8 cellular contexts compared by ENCODE assay signal in the genomic region with DNA sequence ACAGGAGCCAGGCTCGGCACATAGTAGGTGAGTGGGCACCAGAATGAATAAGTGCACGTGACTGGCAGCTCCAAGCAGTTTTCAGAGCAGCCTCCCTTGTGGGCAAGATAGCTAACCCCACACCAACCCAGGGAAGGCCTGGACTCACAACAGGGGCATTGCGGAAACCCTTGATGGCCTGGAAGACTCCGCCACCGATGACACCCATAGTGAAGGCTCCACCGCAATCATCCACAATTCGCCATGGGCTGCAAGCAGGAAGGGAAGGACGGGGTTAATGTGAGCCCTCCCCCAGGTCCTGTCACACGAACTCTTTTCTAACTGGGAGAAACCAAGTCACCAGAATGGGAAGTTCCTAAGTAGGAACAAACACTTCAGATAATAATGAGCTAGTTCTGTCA. TPM values are rescaled to one million over a fixed set of nuclear protein-coding genes. Genes with fewer than 3 reads are reported as not detected.
A peak's percentile ranks its signal among the peaks of the same experiment; 100 is the strongest.
DNase-seq lines count a peak whose midpoint lies in the region; ATAC-seq and TF ChIP-seq lines count a peak whose summit lies in the region.

No MANE protein-coding gene starts in this region.

- H3K27me3 ChIP-seq in WERI-Rb-1 (ENCODE audit: insufficient read depth, low read depth, severe bottlenecking) (peaks cover 7% of the 10 kb centered on the region), smooth muscle cell (ENCODE audit: low read depth) (no peaks in the 10 kb centered on the region)

- H4K20me1 ChIP-seq in smooth muscle cell (ENCODE audit: low read depth): peaks cover 5% of the 10 kb centered on the region

- TF ChIP-seq CTCF in WERI-Rb-1 (IDR thresholded peaks at IDR 0.05; ENCODE audit: low read depth, low read length): no peak
- TF ChIP-seq CTCF in glutamatergic neuron (IDR thresholded peaks at IDR 0.05; ENCODE audit: partially characterized antibody, unreplicated experiment): no peak
- no peak for TF ChIP-seq CTCF in smooth muscle cell (IDR thresholded peaks at IDR 0.05; ENCODE audit: borderline replicate concordance, insufficient read depth, poor library complexity, severe bottlenecking)

- peaks cover 16% of the 10 kb centered on the region for H3K36me3 Mint-ChIP-seq in activated naive CD4-positive, alpha-beta T cell treated with anti-CD3 and anti-CD28 coated beads, Interleukin-2, amount 10 ng/mL, durations not matched to agents 7 days and 5 days
- no peaks in the 10 kb centered on the region for H3K36me3 Mint-ChIP-seq in glutamatergic neuron (ENCODE audit: unreplicated experiment)

- no peaks in the 10 kb centered on the region for H3K9me3 Mint-ChIP-seq in activated naive CD4-positive, alpha-beta T cell treated with anti-CD3 and anti-CD28 coated beads, Interleukin-2, amount 10 ng/mL, durations not matched to agents 7 days and 5 days
- peaks cover 1% of the 10 kb centered on the region for H3K9me3 Mint-ChIP-seq in glutamatergic neuron (ENCODE audit: unreplicated experiment)

- peak overlapping the region; percentile 89 for H3K4me2 ChIP-seq in smooth muscle cell

- H3K4me3 ChIP-seq in WERI-Rb-1 (ENCODE audit: low read depth, low read length) (peak overlapping the region; percentile 82), smooth muscle cell (peak overlapping the region; percentile 67)

- peaks cover 37% of the 10 kb centered on the region for H3K4me1 Mint-ChIP-seq in activated naive CD4-positive, alpha-beta T cell treated with anti-CD3 and anti-CD28 coated beads, Interleukin-2, amount 10 ng/mL, durations not matched to agents 7 days and 5 days
- peaks cover 6% of the 10 kb centered on the region for H3K4me1 Mint-ChIP-seq in glutamatergic neuron (ENCODE audit: low read depth, unreplicated experiment)

- H3K9me3 ChIP-seq in WERI-Rb-1 (ENCODE audit: severe bottlenecking): no peaks in the 10 kb centered on the region
- no peaks in the 10 kb centered on the region for H3K9me3 ChIP-seq in smooth muscle cell (replicated peaks; ENCODE audit: low read depth)

- H3F3A ChIP-seq in smooth muscle cell (ENCODE audit: low read depth): no peaks in the 10 kb centered on the region

- H3K36me3 ChIP-seq in WERI-Rb-1 (peaks cover 24% of the 10 kb centered on the region), smooth muscle cell (ENCODE audit: low read depth) (no peaks in the 10 kb centered on the region)

- H3K4me1 ChIP-seq in smooth muscle cell (ENCODE audit: low read depth): peaks cover 5% of the 10 kb centered on the region

- peak overlapping the region; percentile 84 for H3K4me3 Mint-ChIP-seq in activated naive CD4-positive, alpha-beta T cell treated with anti-CD3 and anti-CD28 coated beads, Interleukin-2, amount 10 ng/mL, durations not matched to agents 7 days and 5 days
- H3K4me3 Mint-ChIP-seq in glutamatergic neuron (ENCODE audit: unreplicated experiment): peak overlapping the region; percentile 93

- H3K27me3 Mint-ChIP-seq in activated naive CD4-positive, alpha-beta T cell treated with anti-CD3 and anti-CD28 coated beads, Interleukin-2, amount 10 ng/mL, durations not matched to agents 7 days and 5 days: no peaks in the 10 kb centered on the region
- H3K27me3 Mint-ChIP-seq in glutamatergic neuron (ENCODE audit: unreplicated experiment): peaks cover 3% of the 10 kb centered on the region

- ATAC-seq in GM19395 (IDR thresholded peaks at IDR 0.05; ENCODE audit: unreplicated experiment) (no peak), esophagus mucosa (no peak)

- WGBS in smooth muscle cell (ENCODE audit: low lambda C conversion rate): 63% methylated on average over 9 of the region's 9 CpGs

- H3K27ac ChIP-seq in WERI-Rb-1 (peak overlapping the region; percentile 93), smooth muscle cell (ENCODE audit: low read depth) (peak overlapping the region; percentile 84)

- H2AFZ ChIP-seq in smooth muscle cell (ENCODE audit: low read depth): no peak overlapping the region

- CTCF ChIA-PET in activated naive CD4-positive, alpha-beta T cell treated with anti-CD3 and anti-CD28 coated beads, Interleukin-2, amount 10 ng/mL, durations not matched to agents 7 days and 5 days (lab: Charles Lee): interaction anchor here (1.0 kb wide), 1 partner anchor 50 kb away, joined by 3 read pairs; no protein-coding TSS in a partner anchor

- peak overlapping the region; percentile 87 for H3K9ac ChIP-seq in smooth muscle cell (ENCODE audit: low read depth)

- peak overlapping the region; percentile 97 for H3K27ac Mint-ChIP-seq in activated naive CD4-positive, alpha-beta T cell treated with anti-CD3 and anti-CD28 coated beads, Interleukin-2, amount 10 ng/mL, durations not matched to agents 7 days and 5 days
- peak overlapping the region; percentile 93 for H3K27ac Mint-ChIP-seq in glutamatergic neuron (ENCODE audit: unreplicated experiment)

- H3K79me2 ChIP-seq in smooth muscle cell (ENCODE audit: low read depth): peaks cover 3% of the 10 kb centered on the region

- DNase-seq in activated naive CD4-positive, alpha-beta T cell treated with anti-CD3 and anti-CD28 coated beads, Interleukin-2, amount 10 ng/mL, durations not matched to agents 7 days and 5 days: no peak
- DNase-seq in activated naive CD4-positive, alpha-beta T cell treated with anti-CD3 and anti-CD28 coated beads, Interleukin-2, amount 50 U/mL, for 16 hours: no peak
- DNase-seq in WERI-Rb-1 (no peak), glutamatergic neuron (no peak), smooth muscle cell (lab: John Stamatoyannopoulos, UW; ENCODE audit: unreplicated experiment) (no peak), foreskin melanocyte (no peak)

RNA-seq across cellular contexts. Expression of gene TIMM17B, which starts 1.0 kb away (rescaled TPM):
- total RNA-seq in glutamatergic neuron (ENCODE audit: unreplicated experiment): 71.8 TPM
- total RNA-seq in smooth muscle cell: 68.6 and 78.8 TPM in 2 replicates
- polyA plus RNA-seq in smooth muscle cell: 134 and 141 TPM in 2 replicates
- 33.9 TPM for total RNA-seq in esophagus mucosa

RNA-seq across cellular contexts. Expression of gene PQBP1, which starts 1.1 kb away (rescaled TPM):
- total RNA-seq in glutamatergic neuron (ENCODE audit: unreplicated experiment): 120 TPM
- 17.0 and 20.6 TPM in 2 replicates for total RNA-seq in smooth muscle cell
- polyA plus RNA-seq in smooth muscle cell: 46.7 and 48.2 TPM in 2 replicates
- 53.5 TPM for total RNA-seq in esophagus mucosa

RNA-seq across cellular contexts. Expression of gene SLC35A2, which starts 14.8 kb away (rescaled TPM):
- 22.1 TPM for total RNA-seq in glutamatergic neuron (ENCODE audit: unreplicated experiment)
- 72.0 and 73.3 TPM in 2 replicates for total RNA-seq in smooth muscle cell
- polyA plus RNA-seq in smooth muscle cell: 98.2 and 99.9 TPM in 2 replicates
- total RNA-seq in esophagus mucosa: 17.4 TPM

RNA-seq across cellular contexts. Expression of gene PIM2, which starts 22.2 kb away (rescaled TPM):
- total RNA-seq in glutamatergic neuron (ENCODE audit: unreplicated experiment) (16.5 TPM), smooth muscle cell (7.6 and 9.4 TPM in 2 replicates), esophagus mucosa (4.4 TPM)
- 7.4 and 8.7 TPM in 2 replicates for polyA plus RNA-seq in smooth muscle cell
